Comparison of ENCODE assay signal across 1 cellular context in genomic region chr9:19769213-19769612, GRCh38.
TF ChIP-seq lines count a peak whose summit lies in the region.

No MANE protein-coding gene starts in this region.

TF ChIP-seq in H1, 55 proteins besides CTCF, POLR2A, EP300 and RAD21:
- TF ChIP-seq PHF8 (conservative IDR thresholded peaks at IDR 0.05; ENCODE audit: low read depth, low read length) (no peak), TBP (IDR thresholded peaks at IDR 0.05; ENCODE audit: low read depth, low read length) (no peak), KDM1A (IDR thresholded peaks at IDR 0.05; ENCODE audit: borderline replicate concordance, low read length) (no peak), CBX8 (IDR thresholded peaks at IDR 0.05; ENCODE audit: borderline replicate concordance, low read depth, low read length) (no peak), RXRA (IDR thresholded peaks at IDR 0.05; ENCODE audit: insufficient read depth, low read depth, low read length) (no peak), MAX (IDR thresholded peaks at IDR 0.05) (no peak), MAFK (IDR thresholded peaks at IDR 0.05; ENCODE audit: low read depth, low read length) (no peak), FOSL1 (IDR thresholded peaks at IDR 0.05; ENCODE audit: insufficient read depth, low read depth, low read length) (no peak), POLR2AphosphoS5 (IDR thresholded peaks at IDR 0.05; ENCODE audit: low read depth, low read length) (no peak), EGR1 (IDR thresholded peaks at IDR 0.05; ENCODE audit: borderline replicate concordance, low read depth, low read length) (no peak), CBX5 (IDR thresholded peaks at IDR 0.05; ENCODE audit: low read depth, low read length) (no peak)
